Comparison of ENCODE assay signal across 1 cellular context in the genomic region with DNA sequence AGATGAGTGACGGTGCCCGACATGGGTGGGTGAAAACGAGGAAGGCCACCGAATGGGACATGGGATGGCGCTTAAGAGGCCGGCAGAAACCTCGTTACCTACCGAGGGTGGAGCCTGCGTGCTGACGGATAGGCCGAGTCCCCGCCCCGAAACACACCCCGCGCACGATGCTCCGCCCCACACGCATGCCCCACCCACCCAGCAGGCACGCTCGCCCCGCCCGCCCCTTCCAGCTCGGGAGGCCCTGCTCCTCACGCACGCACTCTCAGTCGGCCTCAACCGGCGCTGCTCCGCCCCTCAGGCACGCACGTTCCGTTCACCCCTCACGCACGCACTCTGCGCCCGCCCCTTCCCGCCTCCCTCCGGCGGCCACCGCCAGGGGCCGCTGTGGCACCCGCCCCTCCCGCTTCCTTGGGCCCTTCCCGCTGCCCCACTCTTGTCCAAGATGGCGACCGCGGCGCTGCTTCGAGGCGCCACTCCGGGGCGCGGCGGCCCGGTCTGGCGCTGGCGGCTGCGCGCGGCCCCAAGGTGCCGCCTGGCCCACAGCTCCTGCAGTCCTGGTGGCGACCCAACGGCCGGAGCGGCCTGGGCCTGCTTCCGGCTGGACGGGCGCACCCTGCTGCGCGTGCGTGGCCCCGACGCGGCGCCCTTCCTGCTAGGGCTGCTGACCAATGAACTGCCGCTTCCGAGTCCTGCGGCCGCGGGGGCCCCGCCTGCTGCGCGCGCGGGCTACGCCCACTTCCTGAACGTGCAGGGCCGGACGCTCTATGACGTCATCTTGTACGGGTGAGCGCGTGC.
TF ChIP-seq lines count a peak whose summit lies in the region.

A gene (plus strand): TSS at position 433 of the 798 bp plus-strand sequence. CDS start 13 bp downstream, at position 446.

TF ChIP-seq in K562, 482 proteins besides CTCF, POLR2A, EP300 and RAD21 (continued from another document and continues in another):
- TF ChIP-seq, protein P1, sequence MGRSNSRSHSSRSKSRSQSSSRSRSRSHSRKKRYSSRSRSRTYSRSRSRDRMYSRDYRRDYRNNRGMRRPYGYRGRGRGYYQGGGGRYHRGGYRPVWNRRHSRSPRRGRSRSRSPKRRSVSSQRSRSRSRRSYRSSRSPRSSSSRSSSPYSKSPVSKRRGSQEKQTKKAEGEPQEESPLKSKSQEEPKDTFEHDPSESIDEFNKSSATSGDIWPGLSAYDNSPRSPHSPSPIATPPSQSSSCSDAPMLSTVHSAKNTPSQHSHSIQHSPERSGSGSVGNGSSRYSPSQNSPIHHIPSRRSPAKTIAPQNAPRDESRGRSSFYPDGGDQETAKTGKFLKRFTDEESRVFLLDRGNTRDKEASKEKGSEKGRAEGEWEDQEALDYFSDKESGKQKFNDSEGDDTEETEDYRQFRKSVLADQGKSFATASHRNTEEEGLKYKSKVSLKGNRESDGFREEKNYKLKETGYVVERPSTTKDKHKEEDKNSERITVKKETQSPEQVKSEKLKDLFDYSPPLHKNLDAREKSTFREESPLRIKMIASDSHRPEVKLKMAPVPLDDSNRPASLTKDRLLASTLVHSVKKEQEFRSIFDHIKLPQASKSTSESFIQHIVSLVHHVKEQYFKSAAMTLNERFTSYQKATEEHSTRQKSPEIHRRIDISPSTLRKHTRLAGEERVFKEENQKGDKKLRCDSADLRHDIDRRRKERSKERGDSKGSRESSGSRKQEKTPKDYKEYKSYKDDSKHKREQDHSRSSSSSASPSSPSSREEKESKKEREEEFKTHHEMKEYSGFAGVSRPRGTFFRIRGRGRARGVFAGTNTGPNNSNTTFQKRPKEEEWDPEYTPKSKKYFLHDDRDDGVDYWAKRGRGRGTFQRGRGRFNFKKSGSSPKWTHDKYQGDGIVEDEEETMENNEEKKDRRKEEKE (IDR thresholded peaks at IDR 0.05; ENCODE audit: borderline replicate concordance in 1 of 2, control insufficient read depth in 1 of 2, low read depth in 2 of 2, low read length in 1 of 2) = peak in 1 of 2 experiments; percentile 92; a peak in 2 of 4 replicates
- TF ChIP-seq JUN (IDR thresholded peaks at IDR 0.05; ENCODE audit: borderline replicate concordance, low read depth, low read length) = peak; percentile 100
- TF ChIP-seq JUN (CRISPR knock-in tag; IDR thresholded peaks at IDR 0.05; ENCODE audit: borderline replicate concordance) = peak; percentile 95
- TF ChIP-seq RBFOX2 (IDR thresholded peaks at IDR 0.05; ENCODE audit: low read depth, low read length) = peak; percentile 99
- TF ChIP-seq, protein P2, sequence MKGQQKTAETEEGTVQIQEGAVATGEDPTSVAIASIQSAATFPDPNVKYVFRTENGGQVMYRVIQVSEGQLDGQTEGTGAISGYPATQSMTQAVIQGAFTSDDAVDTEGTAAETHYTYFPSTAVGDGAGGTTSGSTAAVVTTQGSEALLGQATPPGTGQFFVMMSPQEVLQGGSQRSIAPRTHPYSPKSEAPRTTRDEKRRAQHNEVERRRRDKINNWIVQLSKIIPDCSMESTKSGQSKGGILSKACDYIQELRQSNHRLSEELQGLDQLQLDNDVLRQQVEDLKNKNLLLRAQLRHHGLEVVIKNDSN (CRISPR knock-in tag; IDR thresholded peaks at IDR 0.05) = peak; percentile 60
- TF ChIP-seq, protein P3, sequence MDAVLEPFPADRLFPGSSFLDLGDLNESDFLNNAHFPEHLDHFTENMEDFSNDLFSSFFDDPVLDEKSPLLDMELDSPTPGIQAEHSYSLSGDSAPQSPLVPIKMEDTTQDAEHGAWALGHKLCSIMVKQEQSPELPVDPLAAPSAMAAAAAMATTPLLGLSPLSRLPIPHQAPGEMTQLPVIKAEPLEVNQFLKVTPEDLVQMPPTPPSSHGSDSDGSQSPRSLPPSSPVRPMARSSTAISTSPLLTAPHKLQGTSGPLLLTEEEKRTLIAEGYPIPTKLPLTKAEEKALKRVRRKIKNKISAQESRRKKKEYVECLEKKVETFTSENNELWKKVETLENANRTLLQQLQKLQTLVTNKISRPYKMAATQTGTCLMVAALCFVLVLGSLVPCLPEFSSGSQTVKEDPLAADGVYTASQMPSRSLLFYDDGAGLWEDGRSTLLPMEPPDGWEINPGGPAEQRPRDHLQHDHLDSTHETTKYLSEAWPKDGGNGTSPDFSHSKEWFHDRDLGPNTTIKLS (IDR thresholded peaks at IDR 0.05; ENCODE audit: borderline replicate concordance, low read depth) = peak; percentile 98
- no peak for TF ChIP-seq ZNF444 (CRISPR knock-in tag; IDR thresholded peaks at IDR 0.05)
- no peak for TF ChIP-seq MECOM (CRISPR knock-in tag; IDR thresholded peaks at IDR 0.05)
- TF ChIP-seq HSF4 (CRISPR knock-in tag; IDR thresholded peaks at IDR 0.05; ENCODE audit: borderline replicate concordance) = no peak
- no peak for TF ChIP-seq WHSC1 (IDR thresholded peaks at IDR 0.05; ENCODE audit: low read length)
- TF ChIP-seq ZNF584 (CRISPR knock-in tag; IDR thresholded peaks at IDR 0.05; ENCODE audit: low read depth) = peak; percentile 85
- no peak for TF ChIP-seq HDAC3 (IDR thresholded peaks at IDR 0.05; ENCODE audit: borderline replicate concordance, partially characterized antibody)
- TF ChIP-seq ELF2 (CRISPR knock-in tag; IDR thresholded peaks at IDR 0.05) = peak; percentile 93
- no peak for TF ChIP-seq ZNF384 (IDR thresholded peaks at IDR 0.05; ENCODE audit: low read depth, low read length)
- TF ChIP-seq, protein P4, sequence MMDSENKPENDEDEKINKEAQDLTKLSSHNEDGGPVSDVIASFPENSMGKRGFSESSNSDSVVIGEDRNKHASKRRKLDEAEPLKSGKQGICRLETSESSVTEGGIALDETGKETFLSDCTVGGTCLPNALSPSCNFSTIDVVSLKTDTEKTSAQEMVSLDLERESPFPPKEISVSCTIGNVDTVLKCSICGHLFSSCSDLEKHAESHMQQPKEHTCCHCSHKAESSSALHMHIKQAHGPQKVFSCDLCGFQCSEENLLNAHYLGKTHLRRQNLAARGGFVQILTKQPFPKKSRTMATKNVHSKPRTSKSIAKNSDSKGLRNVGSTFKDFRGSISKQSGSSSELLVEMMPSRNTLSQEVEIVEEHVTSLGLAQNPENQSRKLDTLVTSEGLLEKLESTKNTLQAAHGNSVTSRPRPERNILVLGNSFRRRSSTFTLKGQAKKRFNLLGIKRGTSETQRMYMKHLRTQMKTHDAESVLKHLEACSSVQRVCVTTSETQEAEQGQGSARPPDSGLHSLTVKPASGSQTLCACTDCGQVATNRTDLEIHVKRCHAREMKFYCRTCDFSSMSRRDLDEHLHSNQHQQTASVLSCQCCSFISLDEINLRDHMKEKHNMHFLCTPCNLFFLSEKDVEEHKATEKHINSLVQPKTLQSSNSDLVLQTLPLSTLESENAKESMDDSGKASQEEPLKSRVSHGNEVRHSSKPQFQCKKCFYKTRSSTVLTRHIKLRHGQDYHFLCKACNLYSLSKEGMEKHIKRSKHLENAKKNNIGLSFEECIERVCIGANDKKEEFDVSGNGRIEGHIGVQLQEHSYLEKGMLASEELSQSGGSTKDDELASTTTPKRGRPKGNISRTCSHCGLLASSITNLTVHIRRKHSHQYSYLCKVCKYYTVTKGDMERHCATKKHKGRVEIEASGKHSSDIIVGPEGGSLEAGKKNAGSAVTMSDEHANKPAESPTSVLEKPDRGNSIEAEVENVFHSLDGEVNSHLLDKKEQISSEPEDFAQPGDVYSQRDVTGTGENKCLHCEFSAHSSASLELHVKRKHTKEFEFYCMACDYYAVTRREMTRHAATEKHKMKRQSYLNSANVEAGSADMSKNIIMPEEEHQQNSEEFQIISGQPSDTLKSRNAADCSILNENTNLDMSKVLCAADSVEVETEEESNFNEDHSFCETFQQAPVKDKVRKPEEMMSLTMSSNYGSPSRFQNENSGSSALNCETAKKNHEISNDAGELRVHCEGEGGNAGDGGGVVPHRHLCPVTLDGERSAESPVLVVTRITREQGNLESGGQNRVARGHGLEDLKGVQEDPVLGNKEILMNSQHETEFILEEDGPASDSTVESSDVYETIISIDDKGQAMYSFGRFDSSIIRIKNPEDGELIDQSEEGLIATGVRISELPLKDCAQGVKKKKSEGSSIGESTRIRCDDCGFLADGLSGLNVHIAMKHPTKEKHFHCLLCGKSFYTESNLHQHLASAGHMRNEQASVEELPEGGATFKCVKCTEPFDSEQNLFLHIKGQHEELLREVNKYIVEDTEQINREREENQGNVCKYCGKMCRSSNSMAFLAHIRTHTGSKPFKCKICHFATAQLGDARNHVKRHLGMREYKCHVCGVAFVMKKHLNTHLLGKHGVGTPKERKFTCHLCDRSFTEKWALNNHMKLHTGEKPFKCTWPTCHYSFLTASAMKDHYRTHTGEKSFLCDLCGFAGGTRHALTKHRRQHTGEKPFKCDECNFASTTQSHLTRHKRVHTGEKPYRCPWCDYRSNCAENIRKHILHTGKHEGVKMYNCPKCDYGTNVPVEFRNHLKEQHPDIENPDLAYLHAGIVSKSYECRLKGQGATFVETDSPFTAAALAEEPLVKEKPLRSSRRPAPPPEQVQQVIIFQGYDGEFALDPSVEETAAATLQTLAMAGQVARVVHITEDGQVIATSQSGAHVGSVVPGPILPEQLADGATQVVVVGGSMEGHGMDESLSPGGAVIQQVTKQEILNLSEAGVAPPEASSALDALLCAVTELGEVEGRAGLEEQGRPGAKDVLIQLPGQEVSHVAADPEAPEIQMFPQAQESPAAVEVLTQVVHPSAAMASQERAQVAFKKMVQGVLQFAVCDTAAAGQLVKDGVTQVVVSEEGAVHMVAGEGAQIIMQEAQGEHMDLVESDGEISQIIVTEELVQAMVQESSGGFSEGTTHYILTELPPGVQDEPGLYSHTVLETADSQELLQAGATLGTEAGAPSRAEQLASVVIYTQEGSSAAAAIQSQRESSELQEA (IDR thresholded peaks at IDR 0.05; ENCODE audit: low read depth) = no peak
- TF ChIP-seq, protein P5, sequence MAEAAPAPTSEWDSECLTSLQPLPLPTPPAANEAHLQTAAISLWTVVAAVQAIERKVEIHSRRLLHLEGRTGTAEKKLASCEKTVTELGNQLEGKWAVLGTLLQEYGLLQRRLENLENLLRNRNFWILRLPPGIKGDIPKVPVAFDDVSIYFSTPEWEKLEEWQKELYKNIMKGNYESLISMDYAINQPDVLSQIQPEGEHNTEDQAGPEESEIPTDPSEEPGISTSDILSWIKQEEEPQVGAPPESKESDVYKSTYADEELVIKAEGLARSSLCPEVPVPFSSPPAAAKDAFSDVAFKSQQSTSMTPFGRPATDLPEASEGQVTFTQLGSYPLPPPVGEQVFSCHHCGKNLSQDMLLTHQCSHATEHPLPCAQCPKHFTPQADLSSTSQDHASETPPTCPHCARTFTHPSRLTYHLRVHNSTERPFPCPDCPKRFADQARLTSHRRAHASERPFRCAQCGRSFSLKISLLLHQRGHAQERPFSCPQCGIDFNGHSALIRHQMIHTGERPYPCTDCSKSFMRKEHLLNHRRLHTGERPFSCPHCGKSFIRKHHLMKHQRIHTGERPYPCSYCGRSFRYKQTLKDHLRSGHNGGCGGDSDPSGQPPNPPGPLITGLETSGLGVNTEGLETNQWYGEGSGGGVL (CRISPR knock-in tag; IDR thresholded peaks at IDR 0.05) = no peak
- peak; percentile 98 for TF ChIP-seq ILF3 (IDR thresholded peaks at IDR 0.05; ENCODE audit: borderline replicate concordance)
- TF ChIP-seq, protein P6, sequence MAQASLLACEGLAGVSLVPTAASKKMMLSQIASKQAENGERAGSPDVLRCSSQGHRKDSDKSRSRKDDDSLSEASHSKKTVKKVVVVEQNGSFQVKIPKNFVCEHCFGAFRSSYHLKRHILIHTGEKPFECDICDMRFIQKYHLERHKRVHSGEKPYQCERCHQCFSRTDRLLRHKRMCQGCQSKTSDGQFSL (CRISPR knock-in tag; IDR thresholded peaks at IDR 0.05) = peak; percentile 96
- TF ChIP-seq, protein P6 (tag; IDR thresholded peaks at IDR 0.05) = peak in 1 of 2 experiments; percentile 92; a peak in 2 of 4 replicates
- TF ChIP-seq, protein P7, sequence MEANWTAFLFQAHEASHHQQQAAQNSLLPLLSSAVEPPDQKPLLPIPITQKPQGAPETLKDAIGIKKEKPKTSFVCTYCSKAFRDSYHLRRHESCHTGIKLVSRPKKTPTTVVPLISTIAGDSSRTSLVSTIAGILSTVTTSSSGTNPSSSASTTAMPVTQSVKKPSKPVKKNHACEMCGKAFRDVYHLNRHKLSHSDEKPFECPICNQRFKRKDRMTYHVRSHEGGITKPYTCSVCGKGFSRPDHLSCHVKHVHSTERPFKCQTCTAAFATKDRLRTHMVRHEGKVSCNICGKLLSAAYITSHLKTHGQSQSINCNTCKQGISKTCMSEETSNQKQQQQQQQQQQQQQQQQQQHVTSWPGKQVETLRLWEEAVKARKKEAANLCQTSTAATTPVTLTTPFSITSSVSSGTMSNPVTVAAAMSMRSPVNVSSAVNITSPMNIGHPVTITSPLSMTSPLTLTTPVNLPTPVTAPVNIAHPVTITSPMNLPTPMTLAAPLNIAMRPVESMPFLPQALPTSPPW (CRISPR knock-in tag; IDR thresholded peaks at IDR 0.05) = peak; percentile 98
- no peak for TF ChIP-seq SRSF3 (IDR thresholded peaks at IDR 0.05; ENCODE audit: insufficient read depth, low read length)
- no peak for TF ChIP-seq RBM25 (IDR thresholded peaks at IDR 0.05; ENCODE audit: low read depth, low read length, severe bottlenecking)
- TF ChIP-seq HOXB6 (CRISPR knock-in tag; IDR thresholded peaks at IDR 0.05; ENCODE audit: borderline replicate concordance) = no peak; the same call in 1 of the 2 replicates
- TF ChIP-seq, protein P8, sequence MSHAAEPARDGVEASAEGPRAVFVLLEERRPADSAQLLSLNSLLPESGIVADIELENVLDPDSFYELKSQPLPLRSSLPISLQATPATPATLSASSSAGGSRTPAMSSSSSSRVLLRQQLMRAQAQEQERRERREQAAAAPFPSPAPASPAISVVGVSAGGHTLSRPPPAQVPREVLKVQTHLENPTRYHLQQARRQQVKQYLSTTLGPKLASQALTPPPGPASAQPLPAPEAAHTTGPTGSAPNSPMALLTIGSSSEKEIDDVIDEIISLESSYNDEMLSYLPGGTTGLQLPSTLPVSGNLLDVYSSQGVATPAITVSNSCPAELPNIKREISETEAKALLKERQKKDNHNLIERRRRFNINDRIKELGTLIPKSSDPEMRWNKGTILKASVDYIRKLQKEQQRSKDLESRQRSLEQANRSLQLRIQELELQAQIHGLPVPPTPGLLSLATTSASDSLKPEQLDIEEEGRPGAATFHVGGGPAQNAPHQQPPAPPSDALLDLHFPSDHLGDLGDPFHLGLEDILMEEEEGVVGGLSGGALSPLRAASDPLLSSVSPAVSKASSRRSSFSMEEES (CRISPR knock-in tag; IDR thresholded peaks at IDR 0.05) = peak; percentile 40
